ENCODE assay signal across 2 cellular contexts in the genomic region with DNA sequence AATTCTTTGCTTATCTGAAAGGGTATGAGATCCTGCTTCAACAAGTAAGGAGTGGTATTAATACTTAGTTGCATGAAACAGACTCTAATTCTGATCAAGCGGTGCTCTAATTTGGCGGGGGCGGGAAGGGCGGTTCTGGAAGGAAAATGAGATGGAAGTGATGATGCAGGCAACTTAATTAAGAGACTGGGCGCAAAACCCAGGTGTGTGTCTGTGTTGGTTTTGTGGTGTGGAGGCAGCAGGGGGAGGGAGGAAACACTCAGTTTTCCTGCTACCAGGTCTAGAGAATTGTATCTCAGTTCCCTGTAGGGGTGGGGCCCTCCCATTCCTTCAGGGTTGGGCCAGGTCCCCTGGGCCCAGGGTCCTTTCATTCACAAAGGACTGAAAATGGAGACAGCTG.
A peak's percentile ranks its signal among the peaks of the same experiment; 100 is the strongest.
TF ChIP-seq lines count a peak whose summit lies in the region.

No MANE protein-coding gene starts in this region.

TF ChIP-seq in IMR-90, 13 proteins besides CTCF, POLR2A, EP300 and RAD21:
- TF ChIP-seq RCOR1 (IDR thresholded peaks at IDR 0.05; ENCODE audit: insufficient replicate concordance, low read length) (no peak), RFX5 (IDR thresholded peaks at IDR 0.05; ENCODE audit: low read depth, low read length) (no peak), NFE2L2 (IDR thresholded peaks at IDR 0.05; ENCODE audit: low read depth, low read length) (no peak), ELK1 (IDR thresholded peaks at IDR 0.05; ENCODE audit: borderline replicate concordance, low read depth, low read length) (no peak), MAFK (IDR thresholded peaks at IDR 0.05; ENCODE audit: low read depth, low read length) (no peak), CEBPB (IDR thresholded peaks at IDR 0.05; ENCODE audit: low read depth, low read length) (no peak), BHLHE40 (IDR thresholded peaks at IDR 0.05; ENCODE audit: low read depth, low read length) (no peak), SMC3 (IDR thresholded peaks at IDR 0.05; ENCODE audit: low read depth, low read length) (no peak), MAZ (IDR thresholded peaks at IDR 0.05; ENCODE audit: borderline replicate concordance, low read depth, low read length) (no peak), FOS (IDR thresholded peaks at IDR 0.05; ENCODE audit: low read depth, low read length) (no peak), CHD1 (IDR thresholded peaks at IDR 0.05; ENCODE audit: low read depth, low read length) (no peak), MXI1 (IDR thresholded peaks at IDR 0.05; ENCODE audit: borderline replicate concordance, low read depth, low read length) (no peak)
- TF ChIP-seq, protein P1, sequence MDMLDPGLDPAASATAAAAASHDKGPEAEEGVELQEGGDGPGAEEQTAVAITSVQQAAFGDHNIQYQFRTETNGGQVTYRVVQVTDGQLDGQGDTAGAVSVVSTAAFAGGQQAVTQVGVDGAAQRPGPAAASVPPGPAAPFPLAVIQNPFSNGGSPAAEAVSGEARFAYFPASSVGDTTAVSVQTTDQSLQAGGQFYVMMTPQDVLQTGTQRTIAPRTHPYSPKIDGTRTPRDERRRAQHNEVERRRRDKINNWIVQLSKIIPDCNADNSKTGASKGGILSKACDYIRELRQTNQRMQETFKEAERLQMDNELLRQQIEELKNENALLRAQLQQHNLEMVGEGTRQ (IDR thresholded peaks at IDR 0.05; ENCODE audit: low read depth, low read length) = no peak
TF ChIP-seq in IMR-90: peak in this region for 0.

TF ChIP-seq in GM12878, 131 proteins besides CTCF, POLR2A, EP300 and RAD21:
- peak; percentile 15 for TF ChIP-seq MEF2B (IDR thresholded peaks at IDR 0.05; ENCODE audit: partially characterized antibody, poor library complexity, severe bottlenecking)
- TF ChIP-seq SMAD1 (IDR thresholded peaks at IDR 0.05; ENCODE audit: low read depth, partially characterized antibody) = no peak
